In genomic region chr10:101014230-101014884, GRCh38 we compare ENCODE assay signal across 8 cellular contexts. TPM values are rescaled to one million over a fixed set of nuclear protein-coding genes. Genes with fewer than 3 reads are reported as not detected.
DNase-seq lines count a peak whose midpoint lies in the region; ATAC-seq and TF ChIP-seq lines count a peak whose summit lies in the region.

No MANE protein-coding gene starts in this region.

- intact Hi-C loops in CD14-positive monocyte (cut with micrococcal nuclease) (loop anchor here in 1 of 2 donors (5.0 kb wide), 1 partner anchor 47 kb away; the partner anchor contains the start of gene SEMA4G), Panc1 (cut with micrococcal nuclease; ENCODE audit: unreplicated experiment) (loop anchor here (1.0 kb wide), 1 partner anchor 20 kb away; no protein-coding TSS in a partner anchor), ovary (cut with DNase I) (no loop called here), transverse colon (cut with DNase I; ENCODE audit: low total_unique reads) (loop anchor here (1.0 to 10.0 kb wide), 2 partner anchors 21 to 50 kb away; partner anchors contain the start of gene SEMA4G)

- peak overlapping the region in 2 of 7 donors; percentile 64 to 79 for H3K27ac Mint-ChIP-seq in CD14-positive monocyte

- ATAC-seq in Panc1 (peak; percentile 64), HG02973 (IDR thresholded peaks at IDR 0.05; ENCODE audit: unreplicated experiment) (no peak)

- H3K27ac ChIP-seq in Panc1 (ENCODE audit: low read length) (no peak overlapping the region), ovary (no peak overlapping the region), transverse colon (no peak overlapping the region)

- in situ Hi-C loops in HAP-1 (cut with MboI; ENCODE audit: low sequenced_read_pairs) (loop anchor here (5.0 kb wide), 1 partner anchor 452 kb away; no protein-coding TSS in a partner anchor), Panc1 (cut with HindIII; ENCODE audit: low pct_unique_long_range_greater_than_20kb, low sequenced_read_pairs) (no loop called here), transverse colon (cut with MboI; ENCODE audit: low pct_ligation_motif_present in 1 of 4, low pct_unique_long_range_greater_than_20kb in 1 of 4, low sequenced_read_pairs in 3 of 4) (no loop called here)

- no peaks in the 10 kb centered on the region for H3K9me3 ChIP-seq in HAP-1
- no peaks in the 10 kb centered on the region for H3K9me3 ChIP-seq in Panc1 (ENCODE audit: control insufficient read depth, insufficient read depth, low read depth, low read length)
- H3K9me3 ChIP-seq in ovary: no peaks in the 10 kb centered on the region
- no peaks in the 10 kb centered on the region for H3K9me3 ChIP-seq in transverse colon

- 16 to 19% (median 16%) methylated on average over 10 to 11 of the region's 11 CpGs for WGBS in ovary, 3 donors
- WGBS in transverse colon (ENCODE audit: low coverage in 1 of 2), 2 donors: 24% methylated on average over 11 of the region's 11 CpGs; no CpG with 5 or more reads in 1 of the 2 donors

- peaks cover 21 to 36% (median 28%) of the 10 kb centered on the region in 3 donors for H3K27me3 Mint-ChIP-seq in CD14-positive monocyte (ENCODE audit: low read depth in 3 of 3)

- CTCF ChIA-PET in Panc1 (lab: Charles Lee): interaction anchor here (0.6 to 2.4 kb wide), 18 partner anchors 8 to 136 kb away, joined by 3 to 11 read pairs (median 4); partner anchors contain the start of genes LZTS2, PDZD7 and SFXN3

- DNase-seq in CD14-positive monocyte (ENCODE audit: low spot score) (no peak), HAP-1 (ENCODE audit: low spot score in 2 of 2) (peak; percentile 65 to 93), Panc1 (ENCODE audit: low read depth, low spot score) (no peak), foreskin melanocyte (peak; percentile 54), ovary (peak; percentile 68 to 91 (median 87)), transverse colon (peak; percentile 90)
- DNase-seq in activated effector memory CD4-positive, alpha-beta T cell treated with anti-CD3 and anti-CD28 coated beads, Interleukin-2, amount 50 U/mL, for 16 hours: peak; percentile 90

- TF ChIP-seq EP300 in ovary (IDR thresholded peaks at IDR 0.05): no peak
- TF ChIP-seq EP300 in transverse colon (IDR thresholded peaks at IDR 0.05; ENCODE audit: low read depth): no peak

- H3K4me1 ChIP-seq in HAP-1 (no peaks in the 10 kb centered on the region; the same call in 1 of the 2 replicates), Panc1 (ENCODE audit: control insufficient read depth, insufficient read depth, low read length) (peaks cover 18% of the 10 kb centered on the region), ovary (ENCODE audit: insufficient read depth) (peaks cover 3% of the 10 kb centered on the region), transverse colon (peaks cover 0 to 28% (median 17%) of the 10 kb centered on the region in 4 donors)

- H3K27me3 ChIP-seq in HAP-1 (ENCODE audit: low read depth): no peaks in the 10 kb centered on the region
- H3K27me3 ChIP-seq in Panc1 (ENCODE audit: control insufficient read depth, insufficient read depth, low read length): no peaks in the 10 kb centered on the region
- no peaks in the 10 kb centered on the region for H3K27me3 ChIP-seq in ovary
- H3K27me3 ChIP-seq in transverse colon: peaks cover 27% of the 10 kb centered on the region

- no peak for TF ChIP-seq POLR2A in ovary (IDR thresholded peaks at IDR 0.05)
- TF ChIP-seq POLR2A in transverse colon (IDR thresholded peaks at IDR 0.05): no peak

- H3K4me3 ChIP-seq in HAP-1 (no peak overlapping the region), Panc1 (ENCODE audit: low read depth in 2 of 2, low read length in 2 of 2) (no peak overlapping the region), ovary (no peak overlapping the region), transverse colon (no peak overlapping the region)

- no peak overlapping the region for H3K4me3 Mint-ChIP-seq in CD14-positive monocyte

- no peaks in the 10 kb centered on the region for H3K36me3 Mint-ChIP-seq in CD14-positive monocyte

- H3K9me3 Mint-ChIP-seq in CD14-positive monocyte: peaks cover 0 to 3% (median 2%) of the 10 kb centered on the region in 7 donors

- peak; percentile 79 for TF ChIP-seq CTCF in CD14-positive monocyte (IDR thresholded peaks at IDR 0.05)
- TF ChIP-seq CTCF in Panc1 (IDR thresholded peaks at IDR 0.05): peak; percentile 98
- peak; percentile 67 to 87 (median 82) for TF ChIP-seq CTCF in ovary (IDR thresholded peaks at IDR 0.05)
- TF ChIP-seq CTCF in transverse colon (IDR thresholded peaks at IDR 0.05): peak; percentile 88 to 95 (median 93)

- POLR2A ChIA-PET in Panc1 (lab: Charles Lee): interaction anchor here (0.6 to 1.0 kb wide), 2 partner anchors 16 to 17 kb away, joined by 3 to 6 read pairs; partner anchors contain the start of genes PDZD7 and SFXN3

- peaks cover 33% of the 10 kb centered on the region for H3K4me1 Mint-ChIP-seq in CD14-positive monocyte

- H3K36me3 ChIP-seq in HAP-1 (replicated peaks): no peaks in the 10 kb centered on the region
- no peaks in the 10 kb centered on the region for H3K36me3 ChIP-seq in Panc1 (ENCODE audit: control insufficient read depth, insufficient read depth, low read length)
- H3K36me3 ChIP-seq in ovary: no peaks in the 10 kb centered on the region
- H3K36me3 ChIP-seq in transverse colon: no peaks in the 10 kb centered on the region

- BruUV-seq in Panc1 (replicated peaks; lab: Mats Ljungman, UMichigan): no TSS peak

RNA-seq across cellular contexts. Expression of gene LZTS2, which starts 14.7 kb away (rescaled TPM):
- 1 to 10 TPM; 2.8 to 3.3 TPM for polyA plus RNA-seq in CD14-positive monocyte
- 65.5 TPM for total RNA-seq in Panc1 (2021; ENCODE audit: unreplicated experiment)
- polyA plus RNA-seq in Panc1 (2012; ENCODE audit: insufficient read length): 97.7 TPM
- total RNA-seq in ovary: 100 to 1,000 TPM in 2 of 7 donors, 10 to 100 TPM in 5; 60.6 to 121 (median 77.4) TPM
- 10 to 100 TPM in 1 of 2 donors, 1 to 10 TPM in 1; 9.4 to 93.9 TPM for polyA plus RNA-seq in ovary
- 10 to 100 TPM; 41.8 to 86.8 (median 56.6) TPM for total RNA-seq in transverse colon

RNA-seq across cellular contexts. Expression of gene PDZD7, which starts 16.6 kb away (rescaled TPM):
- polyA plus RNA-seq in CD14-positive monocyte (not detected), ovary (under 1 TPM; 0.07 to 0.44 TPM)
- total RNA-seq in Panc1 (2021; ENCODE audit: unreplicated experiment) (1.8 TPM), ovary (1 to 10 TPM in 2 of 7 donors, under 1 TPM in 5; 0.56 to 1.2 (median 0.74) TPM), transverse colon (1 to 10 TPM in 1 of 4 donors, under 1 TPM in 2, not detected in 1; 0.27 to 2.0 (median 0.64) TPM)
- 2.0 TPM for polyA plus RNA-seq in Panc1 (2012; ENCODE audit: insufficient read length)

RNA-seq across cellular contexts. Expression of gene SFXN3, which starts 16.7 kb away (rescaled TPM):
- 10 to 100 TPM; 21.3 to 24.2 TPM for polyA plus RNA-seq in CD14-positive monocyte
- 15.3 TPM for total RNA-seq in Panc1 (2021; ENCODE audit: unreplicated experiment)
- polyA plus RNA-seq in Panc1 (2012; ENCODE audit: insufficient read length): 12.9 TPM
- 10 to 100 TPM; 20.2 to 47.0 (median 28.6) TPM for total RNA-seq in ovary
- polyA plus RNA-seq in ovary: 10 to 100 TPM; 26.5 to 51.5 TPM
- total RNA-seq in transverse colon: 100 to 1,000 TPM in 1 of 4 donors, 10 to 100 TPM in 3; 47.8 to 442 (median 53.1) TPM

RNA-seq across cellular contexts. Expression of gene TWNK, which starts 27.0 kb away (rescaled TPM):
- under 1 TPM; 0.31 to 0.69 TPM for polyA plus RNA-seq in CD14-positive monocyte
- 30.5 TPM for total RNA-seq in Panc1 (2021; ENCODE audit: unreplicated experiment)
- polyA plus RNA-seq in Panc1 (2012; ENCODE audit: insufficient read length): 25.0 TPM
- total RNA-seq in ovary: 10 to 100 TPM in 4 of 7 donors, 1 to 10 TPM in 3; 2.4 to 13.9 (median 10.7) TPM
- polyA plus RNA-seq in ovary: 10 to 100 TPM in 1 of 2 donors, 1 to 10 TPM in 1; 5.3 to 12.5 TPM
- 10 to 100 TPM in 1 of 4 donors, 1 to 10 TPM in 3; 1.1 to 12.7 (median 3.3) TPM for total RNA-seq in transverse colon

RNA-seq across cellular contexts. Expression of gene MRPL43, which starts 27.1 kb away (rescaled TPM):
- 100 to 1,000 TPM in 1 of 2 donors, 10 to 100 TPM in 1; 98.0 to 123 TPM for polyA plus RNA-seq in CD14-positive monocyte
- total RNA-seq in Panc1 (2021; ENCODE audit: unreplicated experiment): 108 TPM
- polyA plus RNA-seq in Panc1 (2012; ENCODE audit: insufficient read length): 196 TPM
- 100 to 1,000 TPM in 1 of 7 donors, 10 to 100 TPM in 6; 68.2 to 113 (median 83.3) TPM for total RNA-seq in ovary
- polyA plus RNA-seq in ovary: 100 to 1,000 TPM in 1 of 2 donors, 10 to 100 TPM in 1; 56.6 to 126 TPM
- total RNA-seq in transverse colon: 100 to 1,000 TPM in 1 of 4 donors, 10 to 100 TPM in 3; 32.5 to 104 (median 77.1) TPM

Comparison
In these comparisons a context has a peak if more than half of its experiments do, and no peak if none do; other contexts are left out.
1. DNase-seq: peak in HAP-1 (2 of 2), activated effector memory CD4-positive, alpha-beta T cell treated with anti-CD3 and anti-CD28 coated beads, Interleukin-2, amount 50 U/mL, for 16 hours (single experiment), foreskin melanocyte (single experiment), ovary (5 of 5) and transverse colon (single experiment); none in CD14-positive monocyte (single experiment) and Panc1 (single experiment).
2. intact Hi-C loops: an anchor here in Panc1 (1.0 kb wide) and transverse colon (1.0 to 10.0 kb wide); none called in ovary.
3. Peak in every context shown above with its lines, with median percentiles within 50 percentile points of each other: CTCF ChIP-seq.